In genomic region chr1:44759077-44759476, GRCh38 we compare ENCODE assay signal across 2 cellular contexts.
TF ChIP-seq lines count a peak whose summit lies in the region.

No MANE protein-coding gene starts in this region.

TF ChIP-seq in GM12878, 131 proteins besides CTCF, POLR2A, EP300 and RAD21:
- TF ChIP-seq FOXM1 (IDR thresholded peaks at IDR 0.05; ENCODE audit: low read depth, low read length): no peak
- no peak for TF ChIP-seq TBL1XR1 (IDR thresholded peaks at IDR 0.05; ENCODE audit: low read depth, low read length)
- no peak for TF ChIP-seq HCFC1 (IDR thresholded peaks at IDR 0.05; ENCODE audit: low read length)
- no peak for TF ChIP-seq YY1 (IDR thresholded peaks at IDR 0.05; ENCODE audit: low read depth, low read length)
- TF ChIP-seq, protein P1, sequence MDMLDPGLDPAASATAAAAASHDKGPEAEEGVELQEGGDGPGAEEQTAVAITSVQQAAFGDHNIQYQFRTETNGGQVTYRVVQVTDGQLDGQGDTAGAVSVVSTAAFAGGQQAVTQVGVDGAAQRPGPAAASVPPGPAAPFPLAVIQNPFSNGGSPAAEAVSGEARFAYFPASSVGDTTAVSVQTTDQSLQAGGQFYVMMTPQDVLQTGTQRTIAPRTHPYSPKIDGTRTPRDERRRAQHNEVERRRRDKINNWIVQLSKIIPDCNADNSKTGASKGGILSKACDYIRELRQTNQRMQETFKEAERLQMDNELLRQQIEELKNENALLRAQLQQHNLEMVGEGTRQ (IDR thresholded peaks at IDR 0.05; ENCODE audit: borderline replicate concordance, low read depth, low read length): no peak
- TF ChIP-seq NRF1 (conservative IDR thresholded peaks at IDR 0.05; ENCODE audit: low read depth, low read length): no peak
- TF ChIP-seq RB1 (IDR thresholded peaks at IDR 0.05; ENCODE audit: borderline replicate concordance): no peak
- no peak for TF ChIP-seq KLF5 (IDR thresholded peaks at IDR 0.05; ENCODE audit: partially characterized antibody)
- TF ChIP-seq EED (IDR thresholded peaks at IDR 0.05; ENCODE audit: low read depth): no peak
- TF ChIP-seq FOXK2 (IDR thresholded peaks at IDR 0.05): no peak
- no peak for TF ChIP-seq TARDBP (IDR thresholded peaks at IDR 0.05; ENCODE audit: borderline replicate concordance)
- TF ChIP-seq BACH1 (IDR thresholded peaks at IDR 0.05; ENCODE audit: borderline replicate concordance): no peak
- no peak for TF ChIP-seq MXI1 (IDR thresholded peaks at IDR 0.05; ENCODE audit: low read depth, low read length)
- TF ChIP-seq, protein P2, sequence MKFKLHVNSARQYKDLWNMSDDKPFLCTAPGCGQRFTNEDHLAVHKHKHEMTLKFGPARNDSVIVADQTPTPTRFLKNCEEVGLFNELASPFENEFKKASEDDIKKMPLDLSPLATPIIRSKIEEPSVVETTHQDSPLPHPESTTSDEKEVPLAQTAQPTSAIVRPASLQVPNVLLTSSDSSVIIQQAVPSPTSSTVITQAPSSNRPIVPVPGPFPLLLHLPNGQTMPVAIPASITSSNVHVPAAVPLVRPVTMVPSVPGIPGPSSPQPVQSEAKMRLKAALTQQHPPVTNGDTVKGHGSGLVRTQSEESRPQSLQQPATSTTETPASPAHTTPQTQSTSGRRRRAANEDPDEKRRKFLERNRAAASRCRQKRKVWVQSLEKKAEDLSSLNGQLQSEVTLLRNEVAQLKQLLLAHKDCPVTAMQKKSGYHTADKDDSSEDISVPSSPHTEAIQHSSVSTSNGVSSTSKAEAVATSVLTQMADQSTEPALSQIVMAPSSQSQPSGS (IDR thresholded peaks at IDR 0.05; ENCODE audit: low read length): no peak
- TF ChIP-seq SP1 (IDR thresholded peaks at IDR 0.05; ENCODE audit: low read depth, low read length): no peak
- no peak for TF ChIP-seq KAT2A (conservative IDR thresholded peaks at IDR 0.05; ENCODE audit: control insufficient read depth, low read depth, low read length)
- no peak for TF ChIP-seq NR2F1 (conservative IDR thresholded peaks at IDR 0.05)
- TF ChIP-seq, protein P3, sequence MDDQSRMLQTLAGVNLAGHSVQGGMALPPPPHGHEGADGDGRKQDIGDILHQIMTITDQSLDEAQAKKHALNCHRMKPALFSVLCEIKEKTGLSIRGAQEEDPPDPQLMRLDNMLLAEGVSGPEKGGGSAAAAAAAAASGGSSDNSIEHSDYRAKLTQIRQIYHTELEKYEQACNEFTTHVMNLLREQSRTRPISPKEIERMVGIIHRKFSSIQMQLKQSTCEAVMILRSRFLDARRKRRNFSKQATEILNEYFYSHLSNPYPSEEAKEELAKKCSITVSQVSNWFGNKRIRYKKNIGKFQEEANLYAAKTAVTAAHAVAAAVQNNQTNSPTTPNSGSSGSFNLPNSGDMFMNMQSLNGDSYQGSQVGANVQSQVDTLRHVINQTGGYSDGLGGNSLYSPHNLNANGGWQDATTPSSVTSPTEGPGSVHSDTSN (IDR thresholded peaks at IDR 0.05; ENCODE audit: insufficient replicate concordance, low read depth, low read length): no peak

TF ChIP-seq in GM12891, 5 proteins besides CTCF, POLR2A, EP300 and RAD21:
- TF ChIP-seq PAX5 (IDR thresholded peaks at IDR 0.05; ENCODE audit: insufficient read depth, low read length, severe bottlenecking) (no peak), POLR2AphosphoS5 (IDR thresholded peaks at IDR 0.05; ENCODE audit: low read depth, low read length) (no peak), SPI1 (IDR thresholded peaks at IDR 0.05; ENCODE audit: low read depth, low read length) (no peak), TAF1 (IDR thresholded peaks at IDR 0.05; ENCODE audit: low read depth, low read length) (no peak), POU2F2 (IDR thresholded peaks at IDR 0.05; ENCODE audit: low read depth, low read length) (no peak)
